ENCODE assay signal across 1 cellular context in the genomic region with DNA sequence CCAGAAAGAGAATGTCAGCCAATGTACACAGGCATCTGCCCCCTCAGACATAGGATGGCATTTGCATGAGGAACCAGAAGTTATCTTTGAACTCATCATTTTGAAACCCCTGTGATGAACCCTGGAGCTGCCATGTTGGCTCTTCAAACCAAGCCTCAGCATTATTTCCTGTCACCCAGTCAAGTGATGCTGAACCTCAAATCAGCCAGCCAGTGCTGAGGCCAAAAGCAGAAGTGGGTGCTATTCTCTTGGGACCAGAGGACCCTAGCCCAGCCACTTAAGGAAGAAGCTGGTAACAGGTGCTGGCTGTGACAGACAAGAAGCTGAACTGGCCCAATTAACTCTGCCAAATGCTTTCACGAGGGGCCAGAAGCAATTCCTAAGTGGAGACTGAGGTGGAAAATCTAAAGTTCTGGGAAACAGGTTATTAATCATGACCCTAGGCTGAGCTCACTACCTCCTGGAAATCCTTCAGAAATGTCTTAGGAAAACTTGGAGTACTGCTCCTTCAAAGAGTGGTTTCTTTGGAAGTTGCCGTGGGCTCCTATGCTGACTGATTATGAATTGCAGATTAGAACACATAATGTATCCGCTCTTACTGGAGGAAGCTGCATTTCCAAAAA.
TF ChIP-seq lines count a peak whose summit lies in the region.

No MANE protein-coding gene starts in this region.

TF ChIP-seq in GM23338, 12 proteins besides CTCF, POLR2A, EP300 and RAD21 (continued from another document):
- TF ChIP-seq, protein P1, sequence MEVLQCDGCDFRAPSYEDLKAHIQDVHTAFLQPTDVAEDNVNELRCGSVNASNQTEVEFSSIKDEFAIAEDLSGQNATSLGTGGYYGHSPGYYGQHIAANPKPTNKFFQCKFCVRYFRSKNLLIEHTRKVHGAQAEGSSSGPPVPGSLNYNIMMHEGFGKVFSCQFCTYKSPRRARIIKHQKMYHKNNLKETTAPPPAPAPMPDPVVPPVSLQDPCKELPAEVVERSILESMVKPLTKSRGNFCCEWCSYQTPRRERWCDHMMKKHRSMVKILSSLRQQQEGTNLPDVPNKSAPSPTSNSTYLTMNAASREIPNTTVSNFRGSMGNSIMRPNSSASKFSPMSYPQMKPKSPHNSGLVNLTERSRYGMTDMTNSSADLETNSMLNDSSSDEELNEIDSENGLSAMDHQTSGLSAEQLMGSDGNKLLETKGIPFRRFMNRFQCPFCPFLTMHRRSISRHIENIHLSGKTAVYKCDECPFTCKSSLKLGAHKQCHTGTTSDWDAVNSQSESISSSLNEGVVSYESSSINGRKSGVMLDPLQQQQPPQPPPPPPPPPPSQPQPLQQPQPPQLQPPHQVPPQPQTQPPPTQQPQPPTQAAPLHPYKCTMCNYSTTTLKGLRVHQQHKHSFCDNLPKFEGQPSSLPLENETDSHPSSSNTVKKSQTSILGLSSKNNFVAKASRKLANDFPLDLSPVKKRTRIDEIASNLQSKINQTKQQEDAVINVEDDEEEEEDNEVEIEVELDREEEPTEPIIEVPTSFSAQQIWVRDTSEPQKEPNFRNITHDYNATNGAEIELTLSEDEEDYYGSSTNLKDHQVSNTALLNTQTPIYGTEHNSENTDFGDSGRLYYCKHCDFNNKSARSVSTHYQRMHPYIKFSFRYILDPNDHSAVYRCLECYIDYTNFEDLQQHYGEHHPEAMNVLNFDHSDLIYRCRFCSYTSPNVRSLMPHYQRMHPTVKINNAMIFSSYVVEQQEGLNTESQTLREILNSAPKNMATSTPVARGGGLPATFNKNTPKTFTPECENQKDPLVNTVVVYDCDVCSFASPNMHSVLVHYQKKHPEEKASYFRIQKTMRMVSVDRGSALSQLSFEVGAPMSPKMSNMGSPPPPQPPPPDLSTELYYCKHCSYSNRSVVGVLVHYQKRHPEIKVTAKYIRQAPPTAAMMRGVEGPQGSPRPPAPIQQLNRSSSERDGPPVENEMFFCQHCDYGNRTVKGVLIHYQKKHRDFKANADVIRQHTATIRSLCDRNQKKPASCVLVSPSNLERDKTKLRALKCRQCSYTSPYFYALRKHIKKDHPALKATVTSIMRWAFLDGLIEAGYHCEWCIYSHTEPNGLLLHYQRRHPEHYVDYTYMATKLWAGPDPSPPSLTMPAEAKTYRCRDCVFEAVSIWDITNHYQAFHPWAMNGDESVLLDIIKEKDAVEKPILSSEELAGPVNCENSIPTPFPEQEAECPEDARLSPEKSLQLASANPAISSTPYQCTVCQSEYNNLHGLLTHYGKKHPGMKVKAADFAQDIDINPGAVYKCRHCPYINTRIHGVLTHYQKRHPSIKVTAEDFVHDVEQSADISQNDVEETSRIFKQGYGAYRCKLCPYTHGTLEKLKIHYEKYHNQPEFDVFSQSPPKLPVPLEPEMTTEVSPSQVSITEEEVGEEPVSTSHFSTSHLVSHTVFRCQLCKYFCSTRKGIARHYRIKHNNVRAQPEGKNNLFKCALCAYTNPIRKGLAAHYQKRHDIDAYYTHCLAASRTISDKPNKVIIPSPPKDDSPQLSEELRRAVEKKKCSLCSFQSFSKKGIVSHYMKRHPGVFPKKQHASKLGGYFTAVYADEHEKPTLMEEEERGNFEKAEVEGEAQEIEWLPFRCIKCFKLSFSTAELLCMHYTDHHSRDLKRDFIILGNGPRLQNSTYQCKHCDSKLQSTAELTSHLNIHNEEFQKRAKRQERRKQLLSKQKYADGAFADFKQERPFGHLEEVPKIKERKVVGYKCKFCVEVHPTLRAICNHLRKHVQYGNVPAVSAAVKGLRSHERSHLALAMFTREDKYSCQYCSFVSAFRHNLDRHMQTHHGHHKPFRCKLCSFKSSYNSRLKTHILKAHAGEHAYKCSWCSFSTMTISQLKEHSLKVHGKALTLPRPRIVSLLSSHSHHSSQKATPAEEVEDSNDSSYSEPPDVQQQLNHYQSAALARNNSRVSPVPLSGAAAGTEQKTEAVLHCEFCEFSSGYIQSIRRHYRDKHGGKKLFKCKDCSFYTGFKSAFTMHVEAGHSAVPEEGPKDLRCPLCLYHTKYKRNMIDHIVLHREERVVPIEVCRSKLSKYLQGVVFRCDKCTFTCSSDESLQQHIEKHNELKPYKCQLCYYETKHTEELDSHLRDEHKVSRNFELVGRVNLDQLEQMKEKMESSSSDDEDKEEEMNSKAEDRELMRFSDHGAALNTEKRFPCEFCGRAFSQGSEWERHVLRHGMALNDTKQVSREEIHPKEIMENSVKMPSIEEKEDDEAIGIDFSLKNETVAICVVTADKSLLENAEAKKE (CRISPR knock-in tag; IDR thresholded peaks at IDR 0.05): no peak
TF ChIP-seq in GM23338: peak in this region for 0.
